In genomic region chr19:46296722-46297431, GRCh38 we compare ENCODE assay signal across 8 cellular contexts. TPM values are rescaled to one million over a fixed set of nuclear protein-coding genes. Genes with fewer than 3 reads are reported as not detected.
DNase-seq lines count a peak whose midpoint lies in the region; ATAC-seq lines count a peak whose summit lies in the region.

HIF3A (plus strand) TSS chr19:46297042; CDS start chr19:46297077, 35 bp downstream.

- H3K79me1 ChIP-seq in neuronal stem cell (ENCODE audit: low read depth, low read length) = peaks cover 4% of the 10 kb centered on the region

- no peaks in the 10 kb centered on the region for H3K9me3 Mint-ChIP-seq in activated CD4-positive, alpha-beta T cell treated with anti-CD3 and anti-CD28 coated beads, Interleukin-2, amount 10 ng/mL, durations not matched to agents 24 days and 14 days

- peak; percentile 84 for DNase-seq in Ammon's horn (ENCODE audit: low spot score)
- peak; percentile 90 for DNase-seq in NCI-H82 treated with DMSO at 0.1 percent for 48 hours (lab: John Stamatoyannopoulos, UW; ENCODE audit: unreplicated experiment)
- peak; percentile 14 to 71 (median 49) for DNase-seq in head of caudate nucleus
- peak; percentile 94 for DNase-seq in neuronal stem cell (ENCODE audit: low spot score)
- DNase-seq in HK-2 (ENCODE audit: unreplicated experiment) = no peak
- no peak for DNase-seq in activated CD4-positive, alpha-beta T cell treated with anti-CD3 and anti-CD28 coated beads, Interleukin-2, amount 10 ng/mL, durations not matched to agents 24 days and 14 days

- no peak within 1 kb of the TSS for H4K91ac ChIP-seq in neuronal stem cell (ENCODE audit: low read depth, low read length, poor library complexity)

- peaks cover 0 to 2% (median 0%) of the 10 kb centered on the region in 3 experiments for H3K27me3 ChIP-seq in neuronal stem cell (ENCODE audit: control insufficient read depth in 3 of 3, insufficient read depth in 3 of 3, low read depth in 1 of 3, low read length in 3 of 3)

- H2BK12ac ChIP-seq in neuronal stem cell (ENCODE audit: low read length) = peak within 1 kb of the TSS; percentile 41

- peak within 1 kb of the TSS; percentile 72 for H2BK5ac ChIP-seq in neuronal stem cell (ENCODE audit: low read length)

- H3K4me3 ChIP-seq in neuronal stem cell (ENCODE audit: low read length in 2 of 2) = peak within 1 kb of the TSS; percentile 54 to 79

- intact Hi-C loops in head of caudate nucleus (cut with DNase I) = loop anchor here (5.0 kb wide), 1 partner anchor 50 kb away; the partner anchor contains the start of gene PPP5C
- intact Hi-C loops in activated CD4-positive, alpha-beta T cell treated with anti-CD3 and anti-CD28 coated beads, Interleukin-2, amount 10 ng/mL, durations not matched to agents 24 days and 14 days (cut with micrococcal nuclease) = no loop called here

- H3K4me2 ChIP-seq in neuronal stem cell (ENCODE audit: insufficient read depth, low read length, poor library complexity, severe bottlenecking) = peak within 1 kb of the TSS; percentile 86

- H3K23ac ChIP-seq in neuronal stem cell (ENCODE audit: low read depth, low read length, poor library complexity) = peak within 1 kb of the TSS; percentile 80

- peaks cover 0 to 4% of the 10 kb centered on the region in 2 donors for H3K9me3 ChIP-seq in neuronal stem cell (replicated peaks in 1 of 2; ENCODE audit: control insufficient read depth in 2 of 2, insufficient read depth in 1 of 2, low read depth in 1 of 2, low read length in 2 of 2)

- H3K4me1 ChIP-seq in neuronal stem cell (ENCODE audit: control insufficient read depth in 2 of 2, insufficient read depth in 1 of 2, low read depth in 1 of 2, low read length in 2 of 2) = peaks cover 10 to 20% of the 10 kb centered on the region in 2 donors

- no peak within 1 kb of the TSS for H3K27ac ChIP-seq in neuronal stem cell (replicated peaks; ENCODE audit: low read length)

- H4K8ac ChIP-seq in neuronal stem cell (ENCODE audit: low read depth, low read length) = no peak within 1 kb of the TSS

- no peak within 1 kb of the TSS for H3K4me3 Mint-ChIP-seq in activated CD4-positive, alpha-beta T cell treated with anti-CD3 and anti-CD28 coated beads, Interleukin-2, amount 10 ng/mL, durations not matched to agents 24 days and 14 days

- H3K27ac Mint-ChIP-seq in activated CD4-positive, alpha-beta T cell treated with anti-CD3 and anti-CD28 coated beads, Interleukin-2, amount 10 ng/mL, durations not matched to agents 24 days and 14 days = no peak within 1 kb of the TSS

- H3K9ac ChIP-seq in neuronal stem cell (ENCODE audit: low read depth, low read length, poor library complexity) = peak within 1 kb of the TSS; percentile 30

- peak within 1 kb of the TSS; percentile 93 for H2AFZ ChIP-seq in neuronal stem cell (ENCODE audit: low read length)

- H3K18ac ChIP-seq in neuronal stem cell (ENCODE audit: low read length) = peak within 1 kb of the TSS; percentile 95

- peak within 1 kb of the TSS; percentile 88 for H2BK15ac ChIP-seq in neuronal stem cell (ENCODE audit: low read length)

- peaks cover 28% of the 10 kb centered on the region for H3K27me3 Mint-ChIP-seq in activated CD4-positive, alpha-beta T cell treated with anti-CD3 and anti-CD28 coated beads, Interleukin-2, amount 10 ng/mL, durations not matched to agents 24 days and 14 days

- no CpG with 5 or more reads among the region's 44 CpGs for WGBS in neuronal stem cell (ENCODE audit: extremely low coverage in 2 of 2, insufficient read length in 2 of 2, insufficient replicate concordance in 1 of 2), 2 donors

- ATAC-seq in GM21390 (IDR thresholded peaks at IDR 0.05; ENCODE audit: unreplicated experiment) (no peak), GM18520 (IDR thresholded peaks at IDR 0.05; ENCODE audit: unreplicated experiment) (no peak)

- no peak within 1 kb of the TSS for H3K4ac ChIP-seq in neuronal stem cell (ENCODE audit: low read length)

- H3K4me1 Mint-ChIP-seq in activated CD4-positive, alpha-beta T cell treated with anti-CD3 and anti-CD28 coated beads, Interleukin-2, amount 10 ng/mL, durations not matched to agents 24 days and 14 days = no peaks in the 10 kb centered on the region

- H3K14ac ChIP-seq in neuronal stem cell (ENCODE audit: low read length) = no peak within 1 kb of the TSS

- H2AK5ac ChIP-seq in neuronal stem cell (ENCODE audit: low read depth, low read length) = peak within 1 kb of the TSS; percentile 66

- H3K36me3 ChIP-seq in neuronal stem cell (replicated peaks in 1 of 2; ENCODE audit: control insufficient read depth in 2 of 2, insufficient read depth in 2 of 2, low read length in 2 of 2) = no peaks in the 10 kb centered on the region

- H3K36me3 Mint-ChIP-seq in activated CD4-positive, alpha-beta T cell treated with anti-CD3 and anti-CD28 coated beads, Interleukin-2, amount 10 ng/mL, durations not matched to agents 24 days and 14 days (ENCODE audit: low read depth) = no peaks in the 10 kb centered on the region

- H2BK120ac ChIP-seq in neuronal stem cell (ENCODE audit: low read depth, low read length) = no peak within 1 kb of the TSS

RNA-seq across cellular contexts. Expression of gene HIF3A, which starts in this region (rescaled TPM):
- 26.2 TPM for polyA plus RNA-seq in neuronal stem cell (2013, experiment 1 of 2)
- 28.6 TPM for polyA plus RNA-seq in neuronal stem cell (2013, experiment 2 of 2)
- not detected in 2 replicates for total RNA-seq in activated CD4-positive, alpha-beta T cell treated with anti-CD3 and anti-CD28 coated beads, Interleukin-2, amount 10 ng/mL, durations not matched to agents 24 days and 14 days

Comparison
In these comparisons a context has a peak if more than half of its experiments do, and no peak if none do; other contexts are left out.
1. DNase-seq: peak in Ammon's horn (single experiment), NCI-H82 treated with DMSO at 0.1 percent for 48 hours (single experiment), head of caudate nucleus (42 of 42) and neuronal stem cell (single experiment); none in HK-2 (single experiment) and activated CD4-positive, alpha-beta T cell treated with anti-CD3 and anti-CD28 coated beads, Interleukin-2, amount 10 ng/mL, durations not matched to agents 24 days and 14 days (single experiment).